Comparison of ENCODE assay signal across 13 cellular contexts in the genomic region with DNA sequence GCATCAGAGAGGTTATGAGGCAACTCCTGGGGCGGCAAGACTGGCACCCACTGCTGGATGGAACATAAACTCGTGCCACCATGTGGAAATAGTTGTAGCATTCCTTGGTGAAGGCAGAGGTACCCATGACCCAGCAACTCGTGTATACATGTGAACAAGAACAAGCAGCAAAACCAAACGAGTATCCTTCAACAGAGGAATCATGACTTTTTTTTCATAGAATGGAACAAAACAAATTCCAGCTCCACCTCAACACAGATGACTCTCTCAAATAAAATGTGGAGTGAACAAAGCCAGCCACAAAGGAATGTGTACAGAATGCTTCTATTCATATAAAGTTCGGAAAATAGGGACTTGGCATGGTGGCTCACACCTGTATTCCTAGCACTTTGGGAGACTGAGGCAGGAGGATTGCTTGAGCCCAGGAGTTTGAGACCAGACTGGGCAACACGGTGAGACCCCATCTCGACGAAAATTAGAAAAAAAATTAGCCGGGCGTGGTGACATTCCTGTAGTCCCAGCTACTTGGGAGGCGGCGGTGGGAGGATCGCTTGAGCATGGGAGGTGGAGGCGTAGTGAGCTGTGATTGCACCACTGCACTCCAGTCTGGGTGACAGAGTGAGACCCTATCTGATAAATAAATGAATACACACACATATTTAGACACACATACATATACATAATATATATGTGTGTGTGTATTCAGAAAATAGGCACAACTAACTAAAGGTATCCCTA. TPM values are rescaled to one million over a fixed set of nuclear protein-coding genes. Genes with fewer than 3 reads are reported as not detected.
A peak's percentile ranks its signal among the peaks of the same experiment; 100 is the strongest.
DNase-seq lines count a peak whose midpoint lies in the region; ATAC-seq and TF ChIP-seq lines count a peak whose summit lies in the region.
"Had no signal": no experiment of that assay in that cellular context is flagged by ENCODE, and none has a peak within 500 bp of the region (broad histone marks: within the 10 kb centered on the region; RNA-seq: fewer than 3 reads in every experiment).

No MANE protein-coding gene starts in this region.

- DNase-seq in AG04449 (ENCODE audit: low read depth, low spot score) (peak; percentile 37), IMR-90 (peak; percentile 80), mammary epithelial cell (peak; percentile 91), mesenchymal stem cell (peak; percentile 58), ecto neural progenitor cell (ENCODE audit: low spot score) (no peak), cortex of kidney (lab: John Stamatoyannopoulos, UW) (no peak)
- no peak for DNase-seq in activated T-cell treated with anti-CD3 and anti-CD28 coated beads, Interleukin-2, amount 50 U/mL, for 4 hours
- DNase-seq: NCI-H1105 treated with DMSO at 0.1 percent for 48 hours, T-helper 2 cell had no signal

- H4K8ac ChIP-seq in IMR-90 (ENCODE audit: low read depth in 2 of 2, low read length in 2 of 2) = peak overlapping the region in 1 of 2 experiments; percentile 67; a peak in 2 of 4 replicates
- H4K8ac ChIP-seq in mesenchymal stem cell (ENCODE audit: low read length) = no peak overlapping the region

- H2BK20ac ChIP-seq in IMR-90 (ENCODE audit: low read depth, low read length) = peak overlapping the region; percentile 58

- TF ChIP-seq POLR2A in IMR-90 (IDR thresholded peaks at IDR 0.05; ENCODE audit: low read depth, low read length) = no peak

- 0 out of 2 replicates have a peak overlapping the region, but pooled peaks have one; percentile 23 for H3K56ac ChIP-seq in IMR-90 (ENCODE audit: extremely low read depth, insufficient read depth, low read length)

- H2AK5ac ChIP-seq in IMR-90 (ENCODE audit: low read depth, low read length) (peak overlapping the region; percentile 90; the same call in 1 of the 2 replicates), mesenchymal stem cell (ENCODE audit: low read length, severe bottlenecking) (no peak overlapping the region)

- no TSS peak for BruUV-seq in IMR-90 (replicated peaks; lab: Mats Ljungman, UMichigan)
- BruUV-seq in mammary epithelial cell (replicated peaks; lab: Mats Ljungman, UMichigan) = no TSS peak

- WGBS in IMR-90 (ENCODE audit: extremely low coverage in 2 of 2, insufficient read length in 1 of 2), 2 experiments = no CpG with 5 or more reads among the region's 14 CpGs
- 29% methylated on average over 13 of the region's 14 CpGs for whole genome bisulfite sequencing in mammary epithelial cell (ENCODE audit: low coverage, missing lambda C conversion rate)
- 79% methylated on average over 13 of the region's 14 CpGs for WGBS in mesenchymal stem cell

- H4K5ac ChIP-seq in IMR-90 (ENCODE audit: low read depth, low read length) = peak overlapping the region; percentile 5; the same call in 1 of the 2 replicates

- H3K79me2 ChIP-seq in mammary epithelial cell (ENCODE audit: insufficient read depth, low read length) = no peaks in the 10 kb centered on the region

- no peak overlapping the region for H3K4me3 Mint-ChIP-seq in activated T-cell treated with anti-CD3 and anti-CD28 coated beads, Interleukin-2, amount 50 U/mL, for 4 hours

- peak overlapping the region; percentile 70 for H2BK120ac ChIP-seq in IMR-90 (ENCODE audit: low read depth, low read length)
- H2BK120ac ChIP-seq in mesenchymal stem cell (ENCODE audit: low read depth, low read length) = no peak overlapping the region

- peak overlapping the region; percentile 55 for H3K4ac ChIP-seq in IMR-90 (ENCODE audit: low read depth, low read length)
- H3K4ac ChIP-seq in mesenchymal stem cell (ENCODE audit: low read depth in 1 of 2, low read length in 2 of 2) = no peak overlapping the region

- peak overlapping the region; percentile 18 for H3K14ac ChIP-seq in IMR-90 (replicated peaks; ENCODE audit: low read depth, low read length)
- H3K14ac ChIP-seq in mesenchymal stem cell (ENCODE audit: low read length in 2 of 2) = no peak overlapping the region

- dilution Hi-C loops in IMR-90 (cut with HindIII; ENCODE audit: low sequenced_read_pairs, unreplicated experiment) = no loop called here
- dilution Hi-C loops in mammary epithelial cell (cut with HindIII; ENCODE audit: low sequenced_read_pairs) = no loop called here

- H3K9ac ChIP-seq in IMR-90 (ENCODE audit: low read depth, low read length) (no peak overlapping the region), mammary epithelial cell (ENCODE audit: insufficient read depth, low read length) (no peak overlapping the region), mesenchymal stem cell (ENCODE audit: low read length) (no peak overlapping the region)

- H3K9me1 ChIP-seq in IMR-90 (ENCODE audit: insufficient read depth, low read length) = peaks cover 24% of the 10 kb centered on the region

- ATAC-seq in IMR-90 (ENCODE audit: low read depth) (peak; percentile 30; the same call in 1 of the 2 replicates), HG03354 (IDR thresholded peaks at IDR 0.05; ENCODE audit: poor library complexity, severe bottlenecking, unreplicated experiment) (no peak)
- no peak for ATAC-seq in activated T-cell treated with anti-CD3 and anti-CD28 coated beads, Interleukin-2, amount 50 U/mL, for 4 hours

- H3K79me1 ChIP-seq in IMR-90 (ENCODE audit: low read depth in 1 of 2, low read length in 2 of 2) = peaks cover 0 to 18% of the 10 kb centered on the region in 2 experiments; a peak in 3 of 4 replicates
- H3K79me1 ChIP-seq in mesenchymal stem cell (replicated peaks; ENCODE audit: low read length, poor library complexity, severe bottlenecking) = peaks cover 5% of the 10 kb centered on the region

- intact Hi-C loops in IMR-90 (cut with micrococcal nuclease) (no loop called here), mammary epithelial cell (cut with micrococcal nuclease) (no loop called here)

- H4K20me1 ChIP-seq in IMR-90 (ENCODE audit: insufficient read depth, low read length) = peaks cover 4% of the 10 kb centered on the region; the same call in 1 of the 2 replicates
- H4K20me1 ChIP-seq in mammary epithelial cell (ENCODE audit: insufficient read depth, low read length) = no peaks in the 10 kb centered on the region

- TF ChIP-seq RAD21 in IMR-90 (IDR thresholded peaks at IDR 0.05; ENCODE audit: low read length) = no peak

- H3K4me1 Mint-ChIP-seq in activated T-cell treated with anti-CD3 and anti-CD28 coated beads, Interleukin-2, amount 50 U/mL, for 4 hours (ENCODE audit: low read depth) = no peaks in the 10 kb centered on the region

- H3K4me3 ChIP-seq in AG04449 (ENCODE audit: low read depth, low read length) = no peak overlapping the region
- no peak overlapping the region for H3K4me3 ChIP-seq in IMR-90 (ENCODE audit: insufficient read depth, low read depth, low read length)
- H3K4me3 ChIP-seq in mammary epithelial cell (replicated peaks in 1 of 3; ENCODE audit: insufficient read depth in 1 of 3, low read depth in 2 of 3, low read length in 3 of 3) = no peak overlapping the region
- no peak overlapping the region for H3K4me3 ChIP-seq in mesenchymal stem cell (ENCODE audit: insufficient read depth in 1 of 2, low read depth in 1 of 2, low read length in 2 of 2)
- H3K4me3 ChIP-seq: esophagus muscularis mucosa, HAP-1, prostate gland had no signal

- H3K9me3 Mint-ChIP-seq in activated T-cell treated with anti-CD3 and anti-CD28 coated beads, Interleukin-2, amount 50 U/mL, for 4 hours = peaks cover 13% of the 10 kb centered on the region

- CTCF ChIA-PET in AG04449 (lab: Yijun Ruan, JAX) = interaction anchor here (1.0 kb wide), 1 partner anchor 19 kb away, joined by 3 read pairs; no protein-coding TSS in a partner anchor
- CTCF ChIA-PET in IMR-90 (lab: Yijun Ruan, JAX) = no interaction called here
- CTCF ChIA-PET in mammary epithelial cell (lab: Charles Lee; ENCODE audit: low non-redundant PET) = no interaction called here

- H3K9me3 ChIP-seq in IMR-90 (ENCODE audit: control insufficient read depth, insufficient read depth, low read length) (no peaks in the 10 kb centered on the region), mammary epithelial cell (replicated peaks; ENCODE audit: insufficient read depth, low read length) (no peaks in the 10 kb centered on the region), mesenchymal stem cell (ENCODE audit: control insufficient read depth, low read length) (peaks cover 2% of the 10 kb centered on the region)
- H3K9me3 ChIP-seq: esophagus muscularis mucosa, prostate gland had no signal

- H2AFZ ChIP-seq in IMR-90 (replicated peaks; ENCODE audit: low read length, poor library complexity) = no peak overlapping the region
- H2AFZ ChIP-seq in mammary epithelial cell (ENCODE audit: low read depth, low read length) = peak overlapping the region; percentile 5
- H2AFZ ChIP-seq in mesenchymal stem cell (ENCODE audit: low read depth, low read length) = no peak overlapping the region

- no peak overlapping the region for H2BK12ac ChIP-seq in mesenchymal stem cell (ENCODE audit: low read length in 2 of 2)

- POLR2A ChIA-PET in AG04449 (lab: Yijun Ruan, JAX) = no interaction called here
- POLR2A ChIA-PET in IMR-90 (lab: Charles Lee; ENCODE audit: unreplicated experiment) = no interaction called here

- H3K27me3 Mint-ChIP-seq in activated T-cell treated with anti-CD3 and anti-CD28 coated beads, Interleukin-2, amount 50 U/mL, for 4 hours (ENCODE audit: low read depth) = no peaks in the 10 kb centered on the region

- H4K91ac ChIP-seq in IMR-90 (ENCODE audit: insufficient read depth, low read depth, low read length) (peak overlapping the region; percentile 53), mesenchymal stem cell (ENCODE audit: low read length) (no peak overlapping the region)

- peak overlapping the region; percentile 14; the same call in 1 of the 2 replicates for H3K18ac ChIP-seq in IMR-90 (ENCODE audit: low read depth, low read length)
- no peak overlapping the region for H3K18ac ChIP-seq in mesenchymal stem cell (ENCODE audit: low read depth in 1 of 2, low read length in 2 of 2)

- H3K36me3 ChIP-seq in IMR-90 (ENCODE audit: control insufficient read depth, insufficient read depth, low read length) (peaks cover 4% of the 10 kb centered on the region; the same call in 1 of the 2 replicates), mammary epithelial cell (ENCODE audit: insufficient read depth, low read length) (no peaks in the 10 kb centered on the region), mesenchymal stem cell (ENCODE audit: control insufficient read depth in 1 of 2, insufficient read depth in 2 of 2, low read depth in 1 of 2, low read length in 2 of 2) (peaks cover 16 to 47% of the 10 kb centered on the region in 2 experiments)
- H3K36me3 ChIP-seq: prostate gland had no signal

- peak overlapping the region; percentile 52 for H2BK5ac ChIP-seq in IMR-90 (ENCODE audit: low read depth, low read length, poor library complexity, severe bottlenecking)
- no peak overlapping the region for H2BK5ac ChIP-seq in mesenchymal stem cell (ENCODE audit: low read depth, low read length, poor library complexity, severe bottlenecking)

- H3K27me3 ChIP-seq in IMR-90 (ENCODE audit: control insufficient read depth, insufficient read depth, low read length) = no peaks in the 10 kb centered on the region
- no peaks in the 10 kb centered on the region for H3K27me3 ChIP-seq in mammary epithelial cell (ENCODE audit: insufficient read depth, low read length)
- H3K27me3 ChIP-seq in mesenchymal stem cell (ENCODE audit: control insufficient read depth in 1 of 2, insufficient read depth in 1 of 2, low read length in 2 of 2) = no peaks in the 10 kb centered on the region
- H3K27me3 ChIP-seq: esophagus muscularis mucosa had no signal

- H3K23ac ChIP-seq in IMR-90 (ENCODE audit: low read depth, low read length) (peak overlapping the region; percentile 20; the same call in 1 of the 2 replicates), mesenchymal stem cell (ENCODE audit: low read length in 2 of 2) (no peak overlapping the region)

- no peak overlapping the region for H2AK9ac ChIP-seq in IMR-90 (replicated peaks; ENCODE audit: low read depth, low read length, poor library complexity)

- H3K4me2 ChIP-seq in IMR-90 (ENCODE audit: low read depth, low read length) (peak overlapping the region; percentile 14; the same call in 1 of the 2 replicates), mammary epithelial cell (ENCODE audit: insufficient read depth, low read depth, low read length) (peak overlapping the region; percentile 34), mesenchymal stem cell (ENCODE audit: low read length, poor library complexity, severe bottlenecking) (no peak overlapping the region)

- no peak overlapping the region; the same call in 1 of the 2 replicates for H3K27ac ChIP-seq in IMR-90 (ENCODE audit: insufficient read depth, low read length)
- peak overlapping the region; percentile 30 for H3K27ac ChIP-seq in mammary epithelial cell (ENCODE audit: insufficient read depth, low read depth, low read length)
- H3K27ac ChIP-seq in mesenchymal stem cell (ENCODE audit: low read length, poor library complexity, severe bottlenecking) = peak overlapping the region; percentile 80
- H3K27ac ChIP-seq: esophagus muscularis mucosa, prostate gland had no signal

- TF ChIP-seq CTCF in AG04449 (IDR thresholded peaks at IDR 0.05; ENCODE audit: insufficient read depth, low read length, missing control alignments) = no peak
- no peak for TF ChIP-seq CTCF in IMR-90 (conservative IDR thresholded peaks at IDR 0.05; ENCODE audit: low read depth, low read length)
- peak in 1 of 2 donors; percentile 24 for TF ChIP-seq CTCF in mammary epithelial cell (conservative IDR thresholded peaks at IDR 0.05 in 1 of 2, IDR thresholded peaks at IDR 0.05 in 1 of 2; ENCODE audit: extremely low read depth in 1 of 2, insufficient read depth in 1 of 2, low read depth in 1 of 2, low read length in 2 of 2)

- H3K4me1 ChIP-seq in IMR-90 (ENCODE audit: control insufficient read depth, insufficient read depth, low read length) (peaks cover 26% of the 10 kb centered on the region), mammary epithelial cell (ENCODE audit: insufficient read depth, low read length) (peaks cover 24% of the 10 kb centered on the region), mesenchymal stem cell (ENCODE audit: control insufficient read depth, insufficient read depth, low read depth, low read length) (peaks cover 36% of the 10 kb centered on the region)
- H3K4me1 ChIP-seq: esophagus muscularis mucosa, HAP-1, prostate gland had no signal

- peaks cover 4% of the 10 kb centered on the region for H3K36me3 Mint-ChIP-seq in activated T-cell treated with anti-CD3 and anti-CD28 coated beads, Interleukin-2, amount 50 U/mL, for 4 hours (ENCODE audit: insufficient read depth)

- H2BK15ac ChIP-seq in IMR-90 (ENCODE audit: low read depth, low read length) (0 out of 3 replicates have a peak overlapping the region, but pooled peaks have one; percentile 27), mesenchymal stem cell (ENCODE audit: low read depth, poor library complexity, severe bottlenecking) (no peak overlapping the region)

- in situ Hi-C loops in IMR-90 (cut with MboI; ENCODE audit: low sequenced_read_pairs) = no loop called here
- in situ Hi-C loops in mammary epithelial cell (cut with MboI; ENCODE audit: low sequenced_read_pairs in 2 of 2) = no loop called here

RNA-seq across cellular contexts. Expression of a gene that starts 35.3 kb away (rescaled TPM):
- total RNA-seq in IMR-90 (2012; rRNA removed) = 23.3 and 42.5 TPM in 2 replicates
- polyA plus RNA-seq in IMR-90 (2012; rRNA removed) = 43.8 and 54.9 TPM in 2 replicates
- 53.7 and 71.4 TPM in 2 replicates for polyA plus RNA-seq in IMR-90 (2012; cell fraction: cytosol; rRNA removed)
- polyA plus RNA-seq in IMR-90 (2012; cell fraction: nucleus; rRNA removed; ENCODE audit: low replicate concordance) = 30.7 and 46.9 TPM in 2 replicates
- total RNA-seq in mammary epithelial cell = 10 to 100 TPM; 21.2 to 23.2 TPM
- 39.0 TPM for polyA plus RNA-seq in mammary epithelial cell
- 25.0 TPM for polyA minus RNA-seq in mammary epithelial cell
- polyA plus RNA-seq in mesenchymal stem cell (2013, experiment 1 of 2) = 30.2 TPM
- 30.8 TPM for polyA plus RNA-seq in mesenchymal stem cell (2013, experiment 2 of 2)
- 1 to 10 TPM; 5.4 to 7.6 (median 6.6) TPM for total RNA-seq in activated T-cell treated with anti-CD3 and anti-CD28 coated beads, Interleukin-2, amount 50 U/mL, for 4 hours

RNA-seq across cellular contexts. Expression of a gene that starts 51.1 kb away (rescaled TPM):
- total RNA-seq in IMR-90 (2012; rRNA removed) (6.4 and 9.7 TPM in 2 replicates), mammary epithelial cell (10 to 100 TPM; 19.1 to 21.5 TPM)
- polyA plus RNA-seq in IMR-90 (2012; rRNA removed) (20.7 and 25.4 TPM in 2 replicates), mammary epithelial cell (11.2 TPM)
- 31.6 and 31.9 TPM in 2 replicates for polyA plus RNA-seq in IMR-90 (2012; cell fraction: cytosol; rRNA removed)
- 48.2 and 94.1 TPM in 2 replicates for polyA plus RNA-seq in IMR-90 (2012; cell fraction: nucleus; rRNA removed; ENCODE audit: low replicate concordance)
- 31.2 TPM for polyA minus RNA-seq in mammary epithelial cell
- polyA plus RNA-seq in mesenchymal stem cell (2013, experiment 1 of 2) = 33.6 TPM
- 30.7 TPM for polyA plus RNA-seq in mesenchymal stem cell (2013, experiment 2 of 2)
- total RNA-seq in activated T-cell treated with anti-CD3 and anti-CD28 coated beads, Interleukin-2, amount 50 U/mL, for 4 hours = 10 to 100 TPM; 10.9 to 12.7 (median 12.1) TPM

RNA-seq across cellular contexts. Expression of a gene that starts 59.8 kb away (rescaled TPM):
- total RNA-seq in IMR-90 (2012; rRNA removed) (5.0 and 7.0 TPM in 2 replicates), mammary epithelial cell (under 1 TPM in 1 of 2 donors, not detected in 1; 0.33 TPM)
- polyA plus RNA-seq in IMR-90 (2012; rRNA removed) (69.5 and 71.6 TPM in 2 replicates), mammary epithelial cell (not detected)
- 64.0 and 103 TPM in 2 replicates for polyA plus RNA-seq in IMR-90 (2012; cell fraction: cytosol; rRNA removed)
- polyA plus RNA-seq in IMR-90 (2012; cell fraction: nucleus; rRNA removed; ENCODE audit: low replicate concordance) = 30.2 and 36.0 TPM in 2 replicates
- not detected for polyA minus RNA-seq in mammary epithelial cell
- polyA plus RNA-seq in mesenchymal stem cell (2013, experiment 1 of 2) = 238 TPM
- 237 TPM for polyA plus RNA-seq in mesenchymal stem cell (2013, experiment 2 of 2)
- under 1 TPM; 0.13 to 0.48 (median 0.30) TPM for total RNA-seq in activated T-cell treated with anti-CD3 and anti-CD28 coated beads, Interleukin-2, amount 50 U/mL, for 4 hours

Comparison
In these comparisons a context has a peak if more than half of its experiments do, and no peak if none do; other contexts are left out.
1. DNase-seq: peak in AG04449 (single experiment), IMR-90 (single experiment), mammary epithelial cell (single experiment) and mesenchymal stem cell (single experiment); none in ecto neural progenitor cell (single experiment), activated T-cell treated with anti-CD3 and anti-CD28 coated beads, Interleukin-2, amount 50 U/mL, for 4 hours (single experiment) and cortex of kidney (single experiment).